In the genomic region with DNA sequence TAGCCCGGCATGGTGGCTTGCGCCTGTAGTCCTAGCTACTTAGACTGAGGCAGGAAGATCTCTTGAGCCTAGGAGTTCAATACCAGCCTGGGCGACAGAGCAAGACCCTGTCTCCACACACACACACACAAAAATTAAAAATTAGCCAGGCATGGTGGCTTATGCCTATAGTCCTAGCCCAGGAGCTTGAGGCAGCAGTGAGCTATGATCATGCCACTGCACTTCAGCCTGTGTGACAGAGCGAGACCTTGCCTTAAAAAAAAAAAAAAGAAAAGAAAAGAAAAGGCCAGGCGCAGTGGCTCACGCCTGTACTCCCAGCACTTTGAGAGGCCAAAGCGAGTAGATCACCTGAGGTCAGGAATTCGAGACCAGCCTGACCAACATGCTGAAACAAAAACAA, we compare ENCODE assay signal across 21 cellular contexts. TPM values are rescaled to one million over a fixed set of nuclear protein-coding genes. Genes with fewer than 3 reads are reported as not detected.
DNase-seq lines count a peak whose midpoint lies in the region; ATAC-seq and TF ChIP-seq lines count a peak whose summit lies in the region.
"Had no signal": no experiment of that assay in that cellular context is flagged by ENCODE, and none has a peak within 500 bp of the region (broad histone marks: within the 10 kb centered on the region; RNA-seq: fewer than 3 reads in every experiment).

No MANE protein-coding gene starts in this region.

- H3K36me3 ChIP-seq in DOHH2 (ENCODE audit: control insufficient read depth, low read length) (no peaks in the 10 kb centered on the region; the same call in 1 of the 2 replicates), gastrocnemius medialis (no peaks in the 10 kb centered on the region)
- H3K36me3 ChIP-seq: HAP-1 had no signal

- intact Hi-C loops in dendritic cell treated with granulocyte-macrophage colony-stimulating factor and Interleukin-4, amounts not matched to agents 40 ng/mL and 50 ng/mL, for 4 days (cut with micrococcal nuclease): loop anchor here (2.0 to 5.0 kb wide), 2 partner anchors 33 to 41 kb away; a partner anchor contains a TSS
- intact Hi-C loops in natural killer cell (cut with micrococcal nuclease): loop anchor here (2.0 kb wide), 1 partner anchor 115 kb away; no protein-coding TSS in a partner anchor
- intact Hi-C loops in gastrocnemius medialis (cut with DNase I; ENCODE audit: low total_unique reads): no loop called here

- no peaks in the 10 kb centered on the region for H3K9me3 ChIP-seq in DOHH2 (ENCODE audit: control insufficient read depth, insufficient read depth, low read length)
- no peaks in the 10 kb centered on the region for H3K9me3 ChIP-seq in gastrocnemius medialis
- H3K9me3 ChIP-seq: A549, HAP-1 had no signal

- no peaks in the 10 kb centered on the region for H3K27me3 ChIP-seq in DOHH2 (ENCODE audit: control insufficient read depth, low read length)
- no peaks in the 10 kb centered on the region for H3K27me3 ChIP-seq in gastrocnemius medialis

- TF ChIP-seq POLR2A in gastrocnemius medialis (IDR thresholded peaks at IDR 0.05): no peak

- in situ Hi-C loops in gastrocnemius medialis (cut with MboI; ENCODE audit: low sequenced_read_pairs in 4 of 4): loop anchor here in 3 of 4 donors (5.0 to 10.0 kb wide), 3 partner anchors 61 to 66 kb away; no protein-coding TSS in a partner anchor

- peaks cover 5% of the 10 kb centered on the region for H3K4me1 Mint-ChIP-seq in activated T-cell treated with anti-CD3 and anti-CD28 coated beads, Interleukin-2, amount 50 U/mL, for 4 hours (ENCODE audit: low read depth)
- H3K4me1 Mint-ChIP-seq in dendritic cell treated with granulocyte-macrophage colony-stimulating factor and Interleukin-4, amounts not matched to agents 40 ng/mL and 50 ng/mL, for 4 days (ENCODE audit: low read depth): peaks cover 66% of the 10 kb centered on the region
- H3K4me1 Mint-ChIP-seq in natural killer cell: peaks cover 0 to 5% of the 10 kb centered on the region in 2 donors

- no peaks in the 10 kb centered on the region; the same call in 1 of the 2 replicates for H3F3A ChIP-seq in DOHH2 (ENCODE audit: control insufficient read depth, insufficient read depth)

- peaks cover 21% of the 10 kb centered on the region for H3K79me2 ChIP-seq in DOHH2 (ENCODE audit: control insufficient read depth, low read length)

- no peaks in the 10 kb centered on the region for H3K9me3 Mint-ChIP-seq in activated T-cell treated with anti-CD3 and anti-CD28 coated beads, Interleukin-2, amount 50 U/mL, for 4 hours
- no peaks in the 10 kb centered on the region for H3K9me3 Mint-ChIP-seq in dendritic cell treated with granulocyte-macrophage colony-stimulating factor and Interleukin-4, amounts not matched to agents 40 ng/mL and 50 ng/mL, for 4 days
- no peaks in the 10 kb centered on the region for H3K9me3 Mint-ChIP-seq in natural killer cell

- TF ChIP-seq CTCF in DOHH2 (IDR thresholded peaks at IDR 0.05; ENCODE audit: low read depth, low read length, poor library complexity, severe bottlenecking) (no peak), natural killer cell (IDR thresholded peaks at IDR 0.05) (no peak), gastrocnemius medialis (IDR thresholded peaks at IDR 0.05 in 4 of 5, conservative IDR thresholded peaks at IDR 0.05 in 1 of 5) (no peak)

- ATAC-seq in activated T-cell treated with anti-CD3 and anti-CD28 coated beads, Interleukin-2, amount 50 U/mL, for 4 hours: no peak
- ATAC-seq in natural killer cell (no peak), gastrocnemius medialis (no peak)
- ATAC-seq: A549 had no signal

- DNase-seq in activated T-cell treated with anti-CD3 and anti-CD28 coated beads, Interleukin-2, amount 50 U/mL, for 4 hours: no peak
- no peak for DNase-seq in activated T-cell treated with anti-CD3 and anti-CD28 coated beads, Interleukin-2, amount 50 U/mL, for 48 hours
- no peak for DNase-seq in natural killer cell
- DNase-seq in HCEC 1CT: no peak
- DNase-seq in hepatic stellate cell (ENCODE audit: low spot score): no peak
- DNase-seq in gastrocnemius medialis: no peak
- DNase-seq: COR-L47, DMS153, EL, NCI-H1105 treated with DMSO at 0.1 percent for 48 hours, NCI-H187, NCI-H446, NCI-H748 treated with DMSO at 0.1 percent for 48 hours, OCI-M1, SIG-M5 had no signal

- H3K36me3 Mint-ChIP-seq in activated T-cell treated with anti-CD3 and anti-CD28 coated beads, Interleukin-2, amount 50 U/mL, for 4 hours (ENCODE audit: insufficient read depth): no peaks in the 10 kb centered on the region
- peaks cover 33% of the 10 kb centered on the region for H3K36me3 Mint-ChIP-seq in dendritic cell treated with granulocyte-macrophage colony-stimulating factor and Interleukin-4, amounts not matched to agents 40 ng/mL and 50 ng/mL, for 4 days (ENCODE audit: low read depth)
- no peaks in the 10 kb centered on the region for H3K36me3 Mint-ChIP-seq in natural killer cell

- H3K27ac ChIP-seq in DOHH2 (ENCODE audit: low read depth, low read length): peak overlapping the region; percentile 58; the same call in 1 of the 2 replicates
- H3K27ac ChIP-seq in gastrocnemius medialis: no peak overlapping the region
- H3K27ac ChIP-seq: A549, C4-2B had no signal

- H3K4me3 ChIP-seq in DOHH2 (ENCODE audit: low read length) (peak overlapping the region; percentile 69), gastrocnemius medialis (no peak overlapping the region)
- H3K4me3 ChIP-seq: A549, HAP-1 had no signal

- peak overlapping the region; percentile 16 for H3K4me3 Mint-ChIP-seq in activated T-cell treated with anti-CD3 and anti-CD28 coated beads, Interleukin-2, amount 50 U/mL, for 4 hours
- H3K4me3 Mint-ChIP-seq in dendritic cell treated with granulocyte-macrophage colony-stimulating factor and Interleukin-4, amounts not matched to agents 40 ng/mL and 50 ng/mL, for 4 days: peak overlapping the region; percentile 83
- H3K4me3 Mint-ChIP-seq in natural killer cell: peak overlapping the region; percentile 35

- H3K4me1 ChIP-seq in DOHH2 (ENCODE audit: control insufficient read depth, low read length) (peaks cover 37% of the 10 kb centered on the region), gastrocnemius medialis (no peaks in the 10 kb centered on the region)
- H3K4me1 ChIP-seq: A549 had no signal

- H3K27me3 Mint-ChIP-seq in activated T-cell treated with anti-CD3 and anti-CD28 coated beads, Interleukin-2, amount 50 U/mL, for 4 hours (ENCODE audit: low read depth): peaks cover 9% of the 10 kb centered on the region
- H3K27me3 Mint-ChIP-seq in dendritic cell treated with granulocyte-macrophage colony-stimulating factor and Interleukin-4, amounts not matched to agents 40 ng/mL and 50 ng/mL, for 4 days: peaks cover 10% of the 10 kb centered on the region
- peaks cover 0 to 3% of the 10 kb centered on the region in 2 donors for H3K27me3 Mint-ChIP-seq in natural killer cell (ENCODE audit: low read depth in 2 of 2)

- no peaks in the 10 kb centered on the region for H3K9me2 ChIP-seq in DOHH2 (replicated peaks; ENCODE audit: control insufficient read depth, low read length)

- H3K27ac Mint-ChIP-seq in dendritic cell treated with granulocyte-macrophage colony-stimulating factor and Interleukin-4, amounts not matched to agents 40 ng/mL and 50 ng/mL, for 4 days: peak overlapping the region; percentile 88
- H3K27ac Mint-ChIP-seq in natural killer cell: no peak overlapping the region

- H3K4me2 ChIP-seq in DOHH2 (ENCODE audit: low read length): peak overlapping the region; percentile 72
- H3K4me2 ChIP-seq: A549 had no signal

- no peaks in the 10 kb centered on the region for H4K20me1 ChIP-seq in DOHH2 (ENCODE audit: control insufficient read depth, insufficient read depth, low read depth, low read length)

RNA-seq across cellular contexts. Expression of a gene that starts 23.9 kb away (rescaled TPM):
- total RNA-seq in activated T-cell treated with anti-CD3 and anti-CD28 coated beads, Interleukin-2, amount 50 U/mL, for 4 hours: 10 to 100 TPM; 29.1 to 34.1 (median 31.7) TPM
- total RNA-seq in natural killer cell (10 to 100 TPM; 12.7 to 18.8 (median 13.3) TPM), gastrocnemius medialis (1 to 10 TPM; 4.1 to 8.9 (median 7.7) TPM)

RNA-seq across cellular contexts. Expression of a gene that starts 31.9 kb away (rescaled TPM):
- total RNA-seq in activated T-cell treated with anti-CD3 and anti-CD28 coated beads, Interleukin-2, amount 50 U/mL, for 4 hours: 100 to 1,000 TPM; 199 to 222 (median 212) TPM
- total RNA-seq in natural killer cell: 100 to 1,000 TPM; 378 to 444 (median 428) TPM
- total RNA-seq in gastrocnemius medialis: 100 to 1,000 TPM in 1 of 4 donors, 10 to 100 TPM in 3; 51.4 to 126 (median 82.4) TPM

RNA-seq across cellular contexts. Expression of a gene that starts 52.4 kb away (rescaled TPM):
- total RNA-seq in activated T-cell treated with anti-CD3 and anti-CD28 coated beads, Interleukin-2, amount 50 U/mL, for 4 hours: under 1 TPM; 0.11 to 0.20 (median 0.16) TPM
- total RNA-seq in natural killer cell (under 1 TPM in 2 of 3 donors, not detected in 1; 0.14 to 0.21 TPM), gastrocnemius medialis (not detected)
- total RNA-seq: HT-29 had no signal

Comparison
In these comparisons a context has a peak if more than half of its experiments do, and no peak if none do; other contexts are left out.
1. H3K4me3 Mint-ChIP-seq: peak in every context shown above with its lines; median percentile 83 in dendritic cell treated with granulocyte-macrophage colony-stimulating factor and Interleukin-4, amounts not matched to agents 40 ng/mL and 50 ng/mL, for 4 days; 35 in natural killer cell; 16 in activated T-cell treated with anti-CD3 and anti-CD28 coated beads, Interleukin-2, amount 50 U/mL, for 4 hours.